In genomic region chr4:166622425-166622977, GRCh38 we compare ENCODE assay signal across 1 cellular context.
TF ChIP-seq lines count a peak whose summit lies in the region.

No MANE protein-coding gene starts in this region.

TF ChIP-seq in GM23338, 12 proteins besides CTCF, POLR2A, EP300 and RAD21 (continued from another document):
- TF ChIP-seq JUNB (IDR thresholded peaks at IDR 0.05; ENCODE audit: unreplicated experiment), result no peak
- no peak for TF ChIP-seq POLR2AphosphoS5 (IDR thresholded peaks at IDR 0.05; ENCODE audit: low read depth)
- TF ChIP-seq EZH2phosphoT487 (IDR thresholded peaks at IDR 0.05; ENCODE audit: unreplicated experiment), result no peak
- TF ChIP-seq ZNF114 (CRISPR knock-in tag; IDR thresholded peaks at IDR 0.05), result no peak
- TF ChIP-seq REST (IDR thresholded peaks at IDR 0.05; ENCODE audit: unreplicated experiment), result no peak
- no peak for TF ChIP-seq NANOG (IDR thresholded peaks at IDR 0.05; ENCODE audit: borderline replicate concordance)
- no peak for TF ChIP-seq ZNF462 (CRISPR knock-in tag; IDR thresholded peaks at IDR 0.05)
- no peak for TF ChIP-seq ZNF331 (CRISPR knock-in tag; IDR thresholded peaks at IDR 0.05; ENCODE audit: low read depth)
- no peak for TF ChIP-seq EZH2 (IDR thresholded peaks at IDR 0.05; ENCODE audit: low read depth, unreplicated experiment)
- no peak for TF ChIP-seq STAT1 (IDR thresholded peaks at IDR 0.05; ENCODE audit: unreplicated experiment)
- no peak for TF ChIP-seq CREB1 (CRISPR knock-in tag; IDR thresholded peaks at IDR 0.05; ENCODE audit: low read depth)
TF ChIP-seq in GM23338: peak in this region for 0.
